ENCODE assay signal across 26 cellular contexts in genomic region chr9:129514891-129515290, GRCh38.
DNase-seq lines count a peak whose midpoint lies in the region; ATAC-seq and TF ChIP-seq lines count a peak whose summit lies in the region.
"Had no signal": no experiment of that assay in that cellular context is flagged by ENCODE, and none has a peak within 500 bp of the region (broad histone marks: within the 10 kb centered on the region; RNA-seq: fewer than 3 reads in every experiment).

No MANE protein-coding gene starts in this region.

- DNase-seq in chondrocyte (ENCODE audit: low spot score) = peak; percentile 69
- no peak for DNase-seq in left colon
- DNase-seq in posterior vena cava (ENCODE audit: low spot score) = peak; percentile 61
- DNase-seq in spleen = peak; percentile 46
- DNase-seq in T-helper 2 cell = no peak
- no peak for DNase-seq in tibial artery
- DNase-seq in naive thymus-derived CD8-positive, alpha-beta T cell = no peak
- DNase-seq in stimulated activated effector memory CD8-positive, alpha-beta T cell treated with anti-CD3 and anti-CD28 coated beads, Interleukin-12 subunit alpha, Interleukin-12 subunit beta, amount 100 ng/mL, for 72 hours (ENCODE audit: low spot score in 2 of 2) = no peak
- DNase-seq: 8988T; ACHN; BE2C; C1 segment of cervical spinal cord; CD4-positive, alpha-beta memory T cell; CD4-positive, CD25-positive, alpha-beta regulatory T cell; CD8-positive, alpha-beta memory T cell; COR-L47; DMS 273 treated with DMSO at 0.1 percent for 48 hours; DMS153; DMS53; DMS79; DND-41; EL; GDM1 had no signal

- no peak overlapping the region for H3K4me3 Mint-ChIP-seq in chondrocyte (ENCODE audit: unreplicated experiment)
- no peak overlapping the region for H3K4me3 Mint-ChIP-seq in naive thymus-derived CD8-positive, alpha-beta T cell
- no peak overlapping the region for H3K4me3 Mint-ChIP-seq in stimulated activated effector memory CD8-positive, alpha-beta T cell treated with anti-CD3 and anti-CD28 coated beads, Interleukin-12 subunit alpha, Interleukin-12 subunit beta, amount 100 ng/mL, for 72 hours
- H3K4me3 Mint-ChIP-seq: CD14-positive monocyte; CD4-positive, alpha-beta memory T cell; CD4-positive, CD25-positive, alpha-beta regulatory T cell; CD8-positive, alpha-beta memory T cell had no signal

- WGBS in spleen, 5 donors = 83 to 88% (median 85%) methylated on average over 2 of the region's 2 CpGs

- POLR2A ChIA-PET in naive thymus-derived CD8-positive, alpha-beta T cell (lab: Charles Lee) = interaction anchor here (0.5 to 0.8 kb wide), 2 partner anchors 38 to 132 kb away, joined by 3 to 4 read pairs; no protein-coding TSS in a partner anchor

- H3K4me1 ChIP-seq in spleen = no peaks in the 10 kb centered on the region
- no peaks in the 10 kb centered on the region for H3K4me1 ChIP-seq in tibial artery
- H3K4me1 ChIP-seq: BE2C, BLaER1 had no signal

- no peaks in the 10 kb centered on the region for H3K27me3 Mint-ChIP-seq in chondrocyte (ENCODE audit: low read depth)
- H3K27me3 Mint-ChIP-seq in naive thymus-derived CD8-positive, alpha-beta T cell = peaks cover 0 to 4% (median 0%) of the 10 kb centered on the region in 5 donors
- H3K27me3 Mint-ChIP-seq: CD4-positive, alpha-beta memory T cell had no signal

- H3K4me1 Mint-ChIP-seq in chondrocyte (ENCODE audit: low read depth) = no peaks in the 10 kb centered on the region
- no peaks in the 10 kb centered on the region for H3K4me1 Mint-ChIP-seq in naive thymus-derived CD8-positive, alpha-beta T cell
- H3K4me1 Mint-ChIP-seq in stimulated activated effector memory CD8-positive, alpha-beta T cell treated with anti-CD3 and anti-CD28 coated beads, Interleukin-12 subunit alpha, Interleukin-12 subunit beta, amount 100 ng/mL, for 72 hours = no peaks in the 10 kb centered on the region
- H3K4me1 Mint-ChIP-seq: CD14-positive monocyte; CD4-positive, alpha-beta memory T cell; CD4-positive, CD25-positive, alpha-beta regulatory T cell; CD8-positive, alpha-beta memory T cell had no signal

- H3K36me3 ChIP-seq in spleen = no peaks in the 10 kb centered on the region
- no peaks in the 10 kb centered on the region for H3K36me3 ChIP-seq in tibial artery
- H3K36me3 ChIP-seq: BE2C, BLaER1 had no signal

- H3K4me3 ChIP-seq in spleen (no peak overlapping the region), tibial artery (no peak overlapping the region)
- H3K4me3 ChIP-seq: BLaER1, GM12878 had no signal

- H3K27ac ChIP-seq in spleen = no peak overlapping the region
- H3K27ac ChIP-seq in tibial artery = no peak overlapping the region
- H3K27ac ChIP-seq: BLaER1 had no signal

- H3K27me3 ChIP-seq in spleen (replicated peaks in 1 of 7) (peaks cover 0 to 5% (median 0%) of the 10 kb centered on the region in 7 donors), tibial artery (no peaks in the 10 kb centered on the region)
- H3K27me3 ChIP-seq: BE2C, BLaER1 had no signal

- peaks cover 8% of the 10 kb centered on the region for H3K36me3 Mint-ChIP-seq in chondrocyte (ENCODE audit: low read depth)
- peaks cover 0 to 15% (median 8%) of the 10 kb centered on the region in 3 donors for H3K36me3 Mint-ChIP-seq in naive thymus-derived CD8-positive, alpha-beta T cell
- no peaks in the 10 kb centered on the region for H3K36me3 Mint-ChIP-seq in stimulated activated effector memory CD8-positive, alpha-beta T cell treated with anti-CD3 and anti-CD28 coated beads, Interleukin-12 subunit alpha, Interleukin-12 subunit beta, amount 100 ng/mL, for 72 hours

- intact Hi-C loops in left colon (cut with DNase I, micrococcal nuclease) = no loop called here
- intact Hi-C loops in posterior vena cava (cut with DNase I) = loop anchor here in 1 of 2 donors (5.0 kb wide), 1 partner anchor 42 kb away; no protein-coding TSS in a partner anchor
- intact Hi-C loops in spleen (cut with DNase I; ENCODE audit: low total_unique reads) = no loop called here
- intact Hi-C loops in tibial artery (cut with DNase I; ENCODE audit: low total_unique reads) = no loop called here

- ATAC-seq in left colon = peak; percentile 49
- no peak for ATAC-seq in naive thymus-derived CD8-positive, alpha-beta T cell
- no peak for ATAC-seq in stimulated activated effector memory CD8-positive, alpha-beta T cell treated with anti-CD3 and anti-CD28 coated beads, Interleukin-12 subunit alpha, Interleukin-12 subunit beta, amount 100 ng/mL, for 72 hours
- ATAC-seq: GM12878 had no signal

- TF ChIP-seq POLR2A in spleen (IDR thresholded peaks at IDR 0.05) = no peak

- peaks cover 30% of the 10 kb centered on the region for H3K9me3 Mint-ChIP-seq in chondrocyte (ENCODE audit: low read depth)
- H3K9me3 Mint-ChIP-seq in naive thymus-derived CD8-positive, alpha-beta T cell = peaks cover 3 to 42% (median 17%) of the 10 kb centered on the region in 9 donors
- peaks cover 14% of the 10 kb centered on the region for H3K9me3 Mint-ChIP-seq in stimulated activated effector memory CD8-positive, alpha-beta T cell treated with anti-CD3 and anti-CD28 coated beads, Interleukin-12 subunit alpha, Interleukin-12 subunit beta, amount 100 ng/mL, for 72 hours

- H3K9me3 ChIP-seq in spleen (peaks cover 3 to 62% (median 48%) of the 10 kb centered on the region in 8 donors), tibial artery (peaks cover 0 to 32% (median 21%) of the 10 kb centered on the region in 3 donors)

- H3K27ac Mint-ChIP-seq in chondrocyte (ENCODE audit: unreplicated experiment) = no peak overlapping the region
- no peak overlapping the region for H3K27ac Mint-ChIP-seq in naive thymus-derived CD8-positive, alpha-beta T cell
- H3K27ac Mint-ChIP-seq in stimulated activated effector memory CD8-positive, alpha-beta T cell treated with anti-CD3 and anti-CD28 coated beads, Interleukin-12 subunit alpha, Interleukin-12 subunit beta, amount 100 ng/mL, for 72 hours = no peak overlapping the region
- H3K27ac Mint-ChIP-seq: CD14-positive monocyte; CD4-positive, alpha-beta memory T cell; CD4-positive, CD25-positive, alpha-beta regulatory T cell; CD8-positive, alpha-beta memory T cell had no signal

- TF ChIP-seq CTCF in chondrocyte (IDR thresholded peaks at IDR 0.05) (no peak), spleen (IDR thresholded peaks at IDR 0.05 in 8 of 11, conservative IDR thresholded peaks at IDR 0.05 in 3 of 11) (no peak), tibial artery (IDR thresholded peaks at IDR 0.05) (no peak)

Comparison
In these comparisons a context has a peak if more than half of its experiments do, and no peak if none do; other contexts are left out.
1. DNase-seq: peak in chondrocyte (single experiment), posterior vena cava (single experiment) and spleen (single experiment); none in left colon (0 of 2), T-helper 2 cell (0 of 5), tibial artery (0 of 2), naive thymus-derived CD8-positive, alpha-beta T cell (0 of 10) and stimulated activated effector memory CD8-positive, alpha-beta T cell treated with anti-CD3 and anti-CD28 coated beads, Interleukin-12 subunit alpha, Interleukin-12 subunit beta, amount 100 ng/mL, for 72 hours (0 of 2).